ENCODE assay signal across 21 cellular contexts in the genomic region with DNA sequence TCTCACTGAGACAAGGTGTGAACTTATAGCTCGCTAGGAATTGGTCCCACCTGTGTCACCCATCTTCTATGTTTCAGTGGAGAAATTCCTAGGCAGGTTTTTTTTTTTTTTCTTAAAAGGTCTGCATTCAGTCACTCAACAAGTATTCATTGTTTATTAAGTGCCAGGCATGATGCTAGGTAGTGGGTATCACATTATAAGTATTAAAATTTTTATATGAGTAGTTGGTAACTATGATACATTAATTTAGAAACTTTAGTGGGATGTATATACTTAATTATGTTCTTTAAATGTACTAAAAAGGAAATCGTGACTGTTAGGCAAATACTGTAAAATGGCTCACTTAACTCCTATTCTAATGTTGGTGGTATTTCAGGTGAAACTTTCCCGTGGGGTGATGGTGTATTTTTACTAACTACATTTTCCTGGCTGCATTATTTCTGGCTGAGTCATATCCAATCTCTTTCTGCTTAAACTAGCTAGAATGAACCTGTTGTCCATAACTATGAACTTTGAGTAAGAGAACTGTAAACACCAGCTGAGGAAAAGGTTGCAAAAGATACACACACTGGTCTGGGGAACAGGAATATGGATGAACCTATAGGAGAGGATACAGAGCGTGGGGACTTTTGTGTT. TPM values are rescaled to one million over a fixed set of nuclear protein-coding genes. Genes with fewer than 3 reads are reported as not detected.
DNase-seq lines count a peak whose midpoint lies in the region; ATAC-seq and TF ChIP-seq lines count a peak whose summit lies in the region.
"Had no signal": no experiment of that assay in that cellular context is flagged by ENCODE, and none has a peak within 500 bp of the region (broad histone marks: within the 10 kb centered on the region; RNA-seq: fewer than 3 reads in every experiment).

No MANE protein-coding gene starts in this region.

- POLR2A ChIA-PET in RWPE1 (lab: Yijun Ruan, JAX; ENCODE audit: low non-redundant PET): no interaction called here

- no peaks in the 10 kb centered on the region for H3K4me1 ChIP-seq in left lung

- intact Hi-C loops in left lung (cut with DNase I): no loop called here

- peak; percentile 46 for ATAC-seq in left lung
- ATAC-seq in HG02623 (IDR thresholded peaks at IDR 0.05; ENCODE audit: unreplicated experiment): no peak
- ATAC-seq in GM21381 (IDR thresholded peaks at IDR 0.05; ENCODE audit: unreplicated experiment): no peak

- no peaks in the 10 kb centered on the region for H3K36me3 ChIP-seq in left lung

- H3K27me3 ChIP-seq in left lung: no peaks in the 10 kb centered on the region

- TF ChIP-seq CTCF in RWPE1 (conservative IDR thresholded peaks at IDR 0.05; ENCODE audit: low read depth) (no peak), epithelial cell of esophagus (IDR thresholded peaks at IDR 0.05; ENCODE audit: insufficient read depth, low read depth, low read length, missing control alignments) (no peak), left lung (IDR thresholded peaks at IDR 0.05) (no peak)

- DNase-seq in HT1080 (ENCODE audit: low read depth) (peak; percentile 27), RWPE1 (ENCODE audit: low spot score) (peak; percentile 19), epithelial cell of esophagus (ENCODE audit: low read depth) (peak; percentile 65), left lung (no peak), DMS153 treated with DMSO at 0.1 percent for 48 hours (lab: John Stamatoyannopoulos, UW; ENCODE audit: unreplicated experiment) (no peak), NCI-H526 treated with DMSO at 0.1 percent for 48 hours (lab: John Stamatoyannopoulos, UW) (no peak)
- DNase-seq: activated CD4-positive, alpha-beta T cell treated with anti-CD3 and anti-CD28 coated beads, Interleukin-2, amount 10 ng/mL, durations not matched to agents 7 days and 5 days; activated naive CD4-positive, alpha-beta T cell treated with anti-CD3 and anti-CD28 coated beads, Interleukin-2, amount 50 U/mL, for 16 hours; aorta; CD4-positive, alpha-beta T cell; central memory CD4-positive, alpha-beta T cell; Kasumi-1; kidney; mesendoderm; NCI-H1048; NCI-H187 treated with DMSO at 0.1 percent for 48 hours; NCI-H69; SK-N-SH; trophoblast cell had no signal

- H3K27ac ChIP-seq in RWPE1 (no peak overlapping the region), left lung (no peak overlapping the region)

- CTCF ChIA-PET in RWPE1 (lab: Yijun Ruan, JAX): no interaction called here

- no peaks in the 10 kb centered on the region for H3K9me3 ChIP-seq in left lung
- H3K9me3 ChIP-seq: SK-N-SH had no signal

- H3K4me3 ChIP-seq in epithelial cell of esophagus (ENCODE audit: low read length) (no peak overlapping the region), left lung (no peak overlapping the region)

RNA-seq across cellular contexts. Expression of gene MED14, which starts 49.3 kb away (rescaled TPM):
- total RNA-seq in HT1080 (2014; rRNA removed; shearing (Covaris generic)): 13.3 and 29.8 TPM in 2 replicates
- polyA plus RNA-seq in HT1080 (2015; cell fraction: cytosol; rRNA removed): 30.2 and 41.2 TPM in 2 replicates
- polyA plus RNA-seq in HT1080 (2015; cell fraction: nucleus; rRNA removed): 73.6 and 89.9 TPM in 2 replicates
- total RNA-seq in left lung: 10 to 100 TPM; 44.6 to 45.9 TPM

Comparison
In these comparisons a context has a peak if more than half of its experiments do, and no peak if none do; other contexts are left out.
1. DNase-seq: peak in HT1080 (single experiment), RWPE1 (single experiment) and epithelial cell of esophagus (single experiment); none in left lung (0 of 2), DMS153 treated with DMSO at 0.1 percent for 48 hours (single experiment) and NCI-H526 treated with DMSO at 0.1 percent for 48 hours (single experiment).